Comparison of ENCODE assay signal across 8 cellular contexts in the genomic region with DNA sequence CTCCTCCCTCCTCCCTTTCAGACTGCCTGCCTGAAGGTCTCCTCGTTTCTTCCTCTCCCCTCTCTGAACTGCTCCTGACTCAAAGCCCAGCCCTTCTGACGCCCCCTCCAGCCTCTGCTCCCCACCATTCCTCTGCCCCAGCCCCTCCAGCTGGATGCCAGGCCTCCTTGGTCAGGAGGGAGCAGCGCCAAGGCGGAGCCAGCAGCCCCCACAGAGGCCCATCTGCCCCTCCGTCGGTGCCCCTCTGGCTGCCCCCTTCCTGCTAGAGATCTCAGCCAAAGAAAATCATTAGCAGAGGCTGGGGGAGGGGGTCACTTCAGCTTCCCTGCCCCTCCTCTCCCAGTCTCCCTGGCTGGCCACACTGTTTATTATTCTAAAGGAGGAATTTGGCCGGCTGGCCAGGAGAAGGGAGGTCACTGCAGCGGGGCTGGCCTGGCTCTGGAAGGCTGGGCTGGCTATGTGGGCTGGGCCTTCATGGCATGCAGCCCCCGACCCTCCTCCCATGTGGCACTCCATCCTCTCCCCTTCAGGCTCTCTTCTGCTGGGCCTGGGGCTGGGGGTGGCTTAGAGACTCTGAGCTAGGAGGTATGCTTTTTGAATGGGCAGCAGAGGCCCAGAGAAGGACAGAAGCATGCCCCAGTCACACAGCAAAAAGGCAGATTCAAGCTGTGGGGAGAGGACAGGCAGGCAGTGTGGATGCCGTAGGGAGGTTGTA. TPM values are rescaled to one million over a fixed set of nuclear protein-coding genes. Genes with fewer than 3 reads are reported as not detected.
A peak's percentile ranks its signal among the peaks of the same experiment; 100 is the strongest.
DNase-seq lines count a peak whose midpoint lies in the region; ATAC-seq and TF ChIP-seq lines count a peak whose summit lies in the region.

No MANE protein-coding gene starts in this region.

- no peak for TF ChIP-seq CTCF in fibroblast of the aortic adventitia (IDR thresholded peaks at IDR 0.05; ENCODE audit: insufficient read depth, low read length)
- TF ChIP-seq CTCF in neural crest cell (conservative IDR thresholded peaks at IDR 0.05), result no peak

- no peaks in the 10 kb centered on the region for H3K27me3 Mint-ChIP-seq in neural crest cell (ENCODE audit: low read depth)

- peaks cover 67% of the 10 kb centered on the region for H3K4me1 ChIP-seq in ACC112 (ENCODE audit: control insufficient read depth, insufficient read depth, low read length, unreplicated experiment)

- no peaks in the 10 kb centered on the region for H3K36me3 Mint-ChIP-seq in neural crest cell (ENCODE audit: low read depth)

- DNase-seq in RPMI7951 (ENCODE audit: low read depth) (peak; percentile 83), fibroblast of the aortic adventitia (ENCODE audit: low read depth) (peak; percentile 89), neural crest cell (ENCODE audit: low read depth, low spot score) (peak; percentile 44), SKM-1 (lab: John Stamatoyannopoulos, UW; ENCODE audit: unreplicated experiment) (no peak)
- no peak for DNase-seq in stimulated activated CD4-positive, alpha-beta T cell treated with anti-CD3 and anti-CD28 coated beads, Interleukin-4, amount 100 ng/mL, for 4 hours
- no peak for DNase-seq in activated CD8-positive, alpha-beta memory T cell treated with anti-CD3 and anti-CD28 coated beads, Interleukin-2, amount 50 U/mL, for 4 hours

- peaks cover 66% of the 10 kb centered on the region for H3K4me1 Mint-ChIP-seq in neural crest cell

- H3K36me3 ChIP-seq in ACC112 (ENCODE audit: insufficient read depth, low read length), result no peaks in the 10 kb centered on the region

- H3K27me3 ChIP-seq in ACC112 (ENCODE audit: insufficient read depth, low read length), result no peaks in the 10 kb centered on the region

- ATAC-seq in GM19035 (IDR thresholded peaks at IDR 0.05; ENCODE audit: unreplicated experiment), result no peak

- peak overlapping the region; percentile 40 for H3K4me3 Mint-ChIP-seq in neural crest cell

- H2AFZ ChIP-seq in ACC112 (ENCODE audit: low read length, unreplicated experiment), result no peak overlapping the region

- no peaks in the 10 kb centered on the region for H3K9me3 Mint-ChIP-seq in neural crest cell

- peak overlapping the region; percentile 68 for H3K27ac ChIP-seq in ACC112 (ENCODE audit: low read depth, low read length)

- peaks cover 28% of the 10 kb centered on the region for H3K79me2 ChIP-seq in ACC112 (ENCODE audit: control insufficient read depth, insufficient read depth, low read length, unreplicated experiment)

- no peak overlapping the region for H3K27ac Mint-ChIP-seq in neural crest cell (ENCODE audit: unreplicated experiment)

- H3K4me3 ChIP-seq in ACC112 (ENCODE audit: low read depth, low read length) (peak overlapping the region; percentile 31), fibroblast of the aortic adventitia (ENCODE audit: low read depth, low read length) (peak overlapping the region; percentile 35)

RNA-seq across cellular contexts. Expression of a gene that starts 16.9 kb away (rescaled TPM):
- total RNA-seq in RPMI7951 (2014; rRNA removed; shearing (Covaris generic)), result 58.6 and 67.6 TPM in 2 replicates
- total RNA-seq in fibroblast of the aortic adventitia (ENCODE audit: low replicate concordance), result 111 and 180 TPM in 2 replicates
- total RNA-seq in neural crest cell, result 10.8 and 15.3 TPM in 2 replicates

RNA-seq across cellular contexts. Expression of a gene that starts 27.9 kb away (rescaled TPM):
- total RNA-seq in RPMI7951 (2014; rRNA removed; shearing (Covaris generic)), result 0.24 and 0.98 TPM in 2 replicates
- 0.18 and 0.65 TPM in 2 replicates for total RNA-seq in fibroblast of the aortic adventitia (ENCODE audit: low replicate concordance)
- total RNA-seq in neural crest cell, result not detected in 2 replicates

RNA-seq across cellular contexts. Expression of a gene that starts 51.2 kb away (rescaled TPM):
- total RNA-seq in RPMI7951 (2014; rRNA removed; shearing (Covaris generic)), result not detected in 2 replicates
- total RNA-seq in fibroblast of the aortic adventitia (ENCODE audit: low replicate concordance), result not detected in 2 replicates
- total RNA-seq in neural crest cell, result not detected in 2 replicates

RNA-seq across cellular contexts. Expression of a gene that starts 52.4 kb away (rescaled TPM):
- 2.5 and 4.3 TPM in 2 replicates for total RNA-seq in RPMI7951 (2014; rRNA removed; shearing (Covaris generic))
- under 0.01 and 0.16 TPM in 2 replicates for total RNA-seq in fibroblast of the aortic adventitia (ENCODE audit: low replicate concordance)
- not detected in 2 replicates for total RNA-seq in neural crest cell

Comparison
In these comparisons a context has a peak if more than half of its experiments do, and no peak if none do; other contexts are left out.
1. DNase-seq: peak in RPMI7951 (single experiment), fibroblast of the aortic adventitia (single experiment) and neural crest cell (single experiment); none in SKM-1 (single experiment), stimulated activated CD4-positive, alpha-beta T cell treated with anti-CD3 and anti-CD28 coated beads, Interleukin-4, amount 100 ng/mL, for 4 hours (0 of 2) and activated CD8-positive, alpha-beta memory T cell treated with anti-CD3 and anti-CD28 coated beads, Interleukin-2, amount 50 U/mL, for 4 hours (single experiment).